In the genomic region with DNA sequence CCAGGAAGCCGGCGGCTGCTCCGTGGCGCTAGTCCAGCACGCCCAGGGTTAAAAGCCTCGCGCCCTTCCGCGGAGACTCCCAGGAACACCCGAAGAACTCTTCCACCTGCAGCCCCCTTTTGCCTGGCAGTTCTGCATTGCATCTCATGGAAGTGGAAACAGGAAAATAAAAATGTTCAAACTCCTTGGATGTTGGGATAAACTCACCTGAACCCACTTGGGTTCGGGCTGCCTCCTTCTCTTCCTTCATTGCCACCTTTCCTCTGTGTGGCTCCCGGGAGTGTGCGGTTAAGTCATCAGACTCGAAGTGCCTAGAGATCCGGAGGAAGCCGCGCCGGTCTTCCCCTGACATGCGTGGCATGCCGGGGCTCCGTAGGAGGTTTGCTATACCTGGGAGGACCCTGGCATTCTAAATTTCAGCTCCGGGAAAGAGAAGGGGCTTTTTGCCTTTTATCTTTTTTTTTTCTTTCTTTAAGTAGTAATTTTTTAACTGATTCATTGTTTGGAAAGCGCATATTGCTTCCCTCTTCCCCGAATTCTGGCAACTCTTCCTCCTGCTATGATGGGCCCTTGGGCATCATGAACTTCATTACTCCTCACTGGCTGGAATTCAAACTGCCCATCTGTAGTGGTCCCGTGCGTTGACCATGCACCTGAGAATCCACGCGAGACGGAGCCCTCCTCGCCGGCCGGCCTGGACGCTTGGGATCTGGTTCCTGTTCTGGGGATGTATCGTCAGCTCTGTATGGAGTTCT, we compare ENCODE assay signal across 9 cellular contexts.
DNase-seq lines count a peak whose midpoint lies in the region; ATAC-seq, FAIRE-seq and TF ChIP-seq lines count a peak whose summit lies in the region.
"Had no signal": no experiment of that assay in that cellular context is flagged by ENCODE, and none has a peak within 500 bp of the region (broad histone marks: within the 10 kb centered on the region; RNA-seq: fewer than 3 reads in every experiment).

No MANE protein-coding gene starts in this region.

- H3K9ac ChIP-seq in iPS-18a (ENCODE audit: low read length), result peak overlapping the region; percentile 34

- H3K9me3 ChIP-seq in HEK293 (ENCODE audit: control insufficient read depth, insufficient read depth, low read depth, low read length) (no peaks in the 10 kb centered on the region), iPS-18a (ENCODE audit: control insufficient read depth, low read depth, low read length) (no peaks in the 10 kb centered on the region), small intestine (ENCODE audit: control insufficient read depth, low read depth) (no peaks in the 10 kb centered on the region)

- CTCF ChIA-PET in HEK293 (lab: Yijun Ruan, JAX), result interaction anchor here (0.6 kb wide), 2 partner anchors 8 to 1884 kb away, joined by 3 to 4 read pairs; no protein-coding TSS in a partner anchor

- peaks cover 66% of the 10 kb centered on the region for H3K27me3 ChIP-seq in iPS-18a (ENCODE audit: control insufficient read depth, insufficient read depth, low read length)
- peaks cover 0 to 5% of the 10 kb centered on the region in 2 donors for H3K27me3 ChIP-seq in small intestine (ENCODE audit: control insufficient read depth in 2 of 2, insufficient read depth in 2 of 2, low read length in 2 of 2)

- no peak for FAIRE-seq in small intestine (lab: Jason Lieb, UNC)
- FAIRE-seq: colon had no signal

- WGBS in small intestine, 3 donors, result 1 to 3% (median 2%) methylated on average over 34 of the region's 34 CpGs

- H3K4me3 ChIP-seq in HEK293 (ENCODE audit: low read depth, low read length) (peak overlapping the region; percentile 61), iPS-18a (ENCODE audit: low read length) (peak overlapping the region; percentile 77), small intestine (ENCODE audit: low read depth in 1 of 2, low read length in 2 of 2) (peak overlapping the region in 1 of 2 donors; percentile 35)

- peak; percentile 5 for DNase-seq in amniotic epithelial cell (ENCODE audit: low read depth)
- peak; percentile 20 for DNase-seq in small intestine
- DNase-seq in GM20000 (ENCODE audit: low spot score), result no peak
- DNase-seq in NCI-H226, result no peak

- H3K27ac ChIP-seq in HEK293 (ENCODE audit: extremely low read depth, low read depth, low read length) (peak overlapping the region; percentile 73), iPS-18a (ENCODE audit: low read length) (no peak overlapping the region), small intestine (ENCODE audit: low read depth in 1 of 2, low read length in 1 of 2) (no peak overlapping the region)

- H3K4me1 ChIP-seq in HEK293 (ENCODE audit: control insufficient read depth, insufficient read depth, low read length), result peaks cover 25% of the 10 kb centered on the region
- H3K4me1 ChIP-seq in iPS-18a (ENCODE audit: control insufficient read depth, low read depth, low read length), result peaks cover 43% of the 10 kb centered on the region
- no peaks in the 10 kb centered on the region for H3K4me1 ChIP-seq in small intestine (ENCODE audit: control insufficient read depth in 2 of 2, insufficient read depth in 1 of 2, low read depth in 1 of 2, low read length in 1 of 2)

- POLR2A ChIA-PET in HEK293 (lab: Yijun Ruan, JAX), result interaction anchor here (0.6 kb wide), 1 partner anchor 21 kb away, joined by 3 read pairs; no protein-coding TSS in a partner anchor

- H3K36me3 ChIP-seq in HEK293 (ENCODE audit: control insufficient read depth in 2 of 2, insufficient read depth in 1 of 2, low read length in 2 of 2) (no peaks in the 10 kb centered on the region), iPS-18a (ENCODE audit: control insufficient read depth, low read depth, low read length) (no peaks in the 10 kb centered on the region), small intestine (ENCODE audit: control insufficient read depth in 2 of 2, insufficient read depth in 2 of 2, low read length in 2 of 2) (no peaks in the 10 kb centered on the region)

- ATAC-seq in HG03159 (IDR thresholded peaks at IDR 0.05; ENCODE audit: unreplicated experiment), result no peak
- ATAC-seq in HG02981 (IDR thresholded peaks at IDR 0.05; ENCODE audit: unreplicated experiment), result no peak

- TF ChIP-seq CTCF in HEK293 (tag by site-specific recombination; IDR thresholded peaks at IDR 0.05), result no peak
- TF ChIP-seq CTCF in GM20000 (IDR thresholded peaks at IDR 0.05; ENCODE audit: extremely low read depth, missing control alignments), result no peak

TF ChIP-seq in HEK293, 187 proteins besides CTCF, POLR2A, EP300 and RAD21:
- TF ChIP-seq ZNF366 (tag by site-specific recombination; conservative IDR thresholded peaks at IDR 0.05) (peak; percentile 50; the same call in 1 of the 2 replicates), ZNF335 (tag by site-specific recombination; conservative IDR thresholded peaks at IDR 0.05) (peak; percentile 95), ZBTB20 (tag by site-specific recombination; IDR thresholded peaks at IDR 0.05) (0 out of 2 replicates have a peak, but pooled peaks have one; percentile 35), ZNF629 (tag by site-specific recombination; IDR thresholded peaks at IDR 0.05) (0 out of 2 replicates have a peak, but pooled peaks have one; percentile 4), IKZF3 (tag by site-specific recombination; IDR thresholded peaks at IDR 0.05) (peak; percentile 58), OSR2 (tag by site-specific recombination; IDR thresholded peaks at IDR 0.05) (peak; percentile 12; the same call in 1 of the 2 replicates), ZSCAN30 (tag by site-specific recombination; IDR thresholded peaks at IDR 0.05) (peak; percentile 14; the same call in 1 of the 2 replicates), ZNF341 (tag by site-specific recombination; IDR thresholded peaks at IDR 0.05; ENCODE audit: low read depth) (peak; percentile 81), ZNF501 (tag by site-specific recombination; IDR thresholded peaks at IDR 0.05) (0 out of 2 replicates have a peak, but pooled peaks have one; percentile 5), SP3 (tag by site-specific recombination; IDR thresholded peaks at IDR 0.05) (peak; percentile 19), KLF8 (tag by site-specific recombination; IDR thresholded peaks at IDR 0.05) (0 out of 2 replicates have a peak, but pooled peaks have one; percentile 8), ZFHX2 (tag by site-specific recombination; conservative IDR thresholded peaks at IDR 0.05) (no peak), ZNF423 (tag by site-specific recombination; IDR thresholded peaks at IDR 0.05) (no peak)
- TF ChIP-seq, protein P1, sequence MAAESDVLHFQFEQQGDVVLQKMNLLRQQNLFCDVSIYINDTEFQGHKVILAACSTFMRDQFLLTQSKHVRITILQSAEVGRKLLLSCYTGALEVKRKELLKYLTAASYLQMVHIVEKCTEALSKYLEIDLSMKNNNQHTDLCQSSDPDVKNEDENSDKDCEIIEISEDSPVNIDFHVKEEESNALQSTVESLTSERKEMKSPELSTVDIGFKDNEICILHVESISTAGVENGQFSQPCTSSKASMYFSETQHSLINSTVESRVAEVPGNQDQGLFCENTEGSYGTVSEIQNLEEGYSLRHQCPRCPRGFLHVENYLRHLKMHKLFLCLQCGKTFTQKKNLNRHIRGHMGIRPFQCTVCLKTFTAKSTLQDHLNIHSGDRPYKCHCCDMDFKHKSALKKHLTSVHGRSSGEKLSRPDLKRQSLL (tag by site-specific recombination; IDR thresholded peaks at IDR 0.05), result no peak
TF ChIP-seq in HEK293: peak in this region for 11.

Comparison
In these comparisons a context has a peak if more than half of its experiments do, and no peak if none do; other contexts are left out.
1. DNase-seq: peak in amniotic epithelial cell (single experiment) and small intestine (single experiment); none in GM20000 (single experiment) and NCI-H226 (single experiment).